ENCODE assay signal across 18 cellular contexts in the genomic region with DNA sequence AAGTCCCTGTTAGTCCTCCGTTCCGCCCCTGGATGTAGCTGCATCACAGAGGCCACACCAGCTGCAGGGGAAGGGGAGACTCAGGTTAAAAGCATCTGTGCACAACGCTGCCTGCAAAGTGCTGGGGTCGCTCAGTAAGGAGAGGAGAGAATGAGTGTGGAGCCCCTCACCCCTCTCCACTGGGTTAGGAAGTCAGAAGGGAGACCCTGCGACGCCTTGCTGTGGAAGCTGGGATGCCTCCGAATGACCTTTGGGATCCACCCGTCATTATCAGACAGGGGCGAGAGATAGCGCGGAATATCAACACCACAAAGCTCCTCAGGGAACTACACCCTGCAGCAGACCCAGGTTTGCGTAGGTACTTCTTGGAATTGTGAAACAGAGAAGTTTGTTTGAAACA.
"Had no signal": no experiment of that assay in that cellular context is flagged by ENCODE, and none has a peak within 500 bp of the region (broad histone marks: within the 10 kb centered on the region; RNA-seq: fewer than 3 reads in every experiment).

No MANE protein-coding gene starts in this region.

- H3K27ac ChIP-seq: cardiac muscle cell, psoas muscle, SK-N-MC, thyroid gland, uterus had no signal

- H3K9me3 ChIP-seq: psoas muscle, thyroid gland, uterus had no signal

- H3K4me3 ChIP-seq: cardiac muscle cell, lung, psoas muscle, SK-N-MC, smooth muscle cell, thyroid gland, uterus had no signal

- H3K27me3 ChIP-seq: cardiac muscle cell, thyroid gland, uterus had no signal

- DNase-seq: activated CD4-positive, alpha-beta T cell treated with anti-CD3 and anti-CD28 coated beads, Interleukin-2, amount 50 U/mL, for 4 hours; activated naive CD8-positive, alpha-beta T cell treated with anti-CD3 and anti-CD28 coated beads, Interleukin-2, amount 10 ng/mL, durations not matched to agents 7 days and 5 days; amygdala; erythroblast; foreskin melanocyte; glutamatergic neuron; hypothalamus; midbrain; psoas muscle; right cardiac atrium; stimulated activated CD4-positive, alpha-beta T cell treated with anti-CD3 and anti-CD28 coated beads, Interleukin-4, amount 100 ng/mL, for 24 hours; thyroid gland; uterus had no signal

- H3K4me1 ChIP-seq: psoas muscle, thyroid gland, uterus had no signal

- H3K36me3 ChIP-seq: cardiac muscle cell, thyroid gland, uterus had no signal

- ATAC-seq: psoas muscle; right cardiac atrium; stimulated activated memory B cell treated with anti-CD40 and anti-IgM and Interleukin-4, amounts not matched to agents 10 μg/mL and 1 μg/mL and 100 μg/mL, for 72 hours had no signal
